In genomic region chr1:28965271-28965870, GRCh38 we compare ENCODE assay signal across 16 cellular contexts. TPM values are rescaled to one million over a fixed set of nuclear protein-coding genes. Genes with fewer than 3 reads are reported as not detected.
DNase-seq lines count a peak whose midpoint lies in the region; ATAC-seq and TF ChIP-seq lines count a peak whose summit lies in the region.
"Had no signal": no experiment of that assay in that cellular context is flagged by ENCODE, and none has a peak within 500 bp of the region (broad histone marks: within the 10 kb centered on the region; RNA-seq: fewer than 3 reads in every experiment).

No MANE protein-coding gene starts in this region.

- TF ChIP-seq CTCF in epithelial cell of proximal tubule (conservative IDR thresholded peaks at IDR 0.05; ENCODE audit: low read depth, low read length) = no peak

- H3K27me3 ChIP-seq in NT2/D1 (ENCODE audit: insufficient read depth, insufficient read length) (no peaks in the 10 kb centered on the region), subcutaneous abdominal adipose tissue (ENCODE audit: control insufficient read depth in 5 of 5, insufficient read depth in 4 of 5, low read length in 5 of 5) (no peaks in the 10 kb centered on the region)
- H3K27me3 ChIP-seq: transverse colon had no signal

- H3K4me3 ChIP-seq in NT2/D1 (ENCODE audit: insufficient read length, low read depth) (no peak overlapping the region), epithelial cell of proximal tubule (ENCODE audit: low read depth, low read length) (no peak overlapping the region), subcutaneous abdominal adipose tissue (ENCODE audit: low read depth in 1 of 5, low read length in 5 of 5) (no peak overlapping the region)
- H3K4me3 ChIP-seq: transverse colon had no signal

- H3K27ac ChIP-seq in subcutaneous abdominal adipose tissue (ENCODE audit: low read depth, low read length) = peak overlapping the region; percentile 30

- peaks cover 60% of the 10 kb centered on the region for H3K4me1 Mint-ChIP-seq in stimulated activated naive CD8-positive, alpha-beta T cell treated with anti-CD3 and anti-CD28 coated beads, Interleukin-15, amount 100 ng/mL, for 72 hours

- peak; percentile 43 for ATAC-seq in stimulated activated naive CD8-positive, alpha-beta T cell treated with anti-CD3 and anti-CD28 coated beads, Interleukin-15, amount 100 ng/mL, for 72 hours
- no peak for ATAC-seq in stimulated activated naive CD8-positive, alpha-beta T cell treated with anti-CD3 and anti-CD28 coated beads, Interleukin-15, Interleukin-2, amounts not matched to agents 100 U/mL and 50 U/mL, for 24 hours

- H3K4me3 Mint-ChIP-seq in stimulated activated naive CD8-positive, alpha-beta T cell treated with anti-CD3 and anti-CD28 coated beads, Interleukin-15, amount 100 ng/mL, for 72 hours = no peak overlapping the region

- H3K9me3 Mint-ChIP-seq in stimulated activated naive CD8-positive, alpha-beta T cell treated with anti-CD3 and anti-CD28 coated beads, Interleukin-15, amount 100 ng/mL, for 72 hours = no peaks in the 10 kb centered on the region

- H3K9me3 ChIP-seq in NT2/D1 (ENCODE audit: insufficient read depth, low read length) = no peaks in the 10 kb centered on the region
- H3K9me3 ChIP-seq in subcutaneous abdominal adipose tissue (ENCODE audit: control insufficient read depth in 5 of 5, low read length in 5 of 5) = no peaks in the 10 kb centered on the region
- H3K9me3 ChIP-seq: Caco-2, transverse colon had no signal

- peak overlapping the region in 1 of 2 donors; percentile 67 for H3K27ac Mint-ChIP-seq in stimulated activated naive CD8-positive, alpha-beta T cell treated with anti-CD3 and anti-CD28 coated beads, Interleukin-15, amount 100 ng/mL, for 72 hours

- H3K4me1 ChIP-seq in NT2/D1 (ENCODE audit: insufficient read depth, insufficient read length) (no peaks in the 10 kb centered on the region), subcutaneous abdominal adipose tissue (ENCODE audit: control insufficient read depth in 5 of 5, insufficient read depth in 5 of 5, low read length in 5 of 5) (peaks cover 0 to 11% (median 5%) of the 10 kb centered on the region in 5 donors)

- DNase-seq in stimulated activated naive CD8-positive, alpha-beta T cell treated with anti-CD3 and anti-CD28 coated beads, Interleukin-15, amount 100 ng/mL, for 72 hours = no peak
- DNase-seq in stimulated activated naive CD8-positive, alpha-beta T cell treated with anti-CD3 and anti-CD28 coated beads, Interleukin-15, Interleukin-2, amounts not matched to agents 100 U/mL and 50 U/mL, for 24 hours = no peak
- DNase-seq in NT2/D1 (ENCODE audit: low read depth, low spot score) (peak; percentile 60), epithelial cell of proximal tubule (ENCODE audit: low read depth) (peak; percentile 62), activated gamma-delta T cell treated with Interleukin-2 at 50 U/mL for 16 hours (no peak), DMS 273 (lab: John Stamatoyannopoulos, UW; ENCODE audit: unreplicated experiment) (no peak), NCI-H1436 (lab: John Stamatoyannopoulos, UW) (no peak)
- DNase-seq: activated CD4-positive, CD25-positive, alpha-beta regulatory T cell treated with anti-CD3 and anti-CD28 coated beads, Interleukin-2, amount 50 U/mL, for 72 hours; Caco-2; mesenchymal stem cell; NCI-H2171 treated with DMSO at 0.1 percent for 48 hours; NCI-H774; stimulated activated naive CD4-positive, alpha-beta T cell treated with Interleukin-2 at 50 U/mL for 16 hours; T-helper 9 cell; transverse colon had no signal

- no peaks in the 10 kb centered on the region for H3K27me3 Mint-ChIP-seq in stimulated activated naive CD8-positive, alpha-beta T cell treated with anti-CD3 and anti-CD28 coated beads, Interleukin-15, amount 100 ng/mL, for 72 hours

- H3K36me3 ChIP-seq in NT2/D1 (ENCODE audit: insufficient read depth, insufficient read length, low read length) = no peaks in the 10 kb centered on the region
- H3K36me3 ChIP-seq in subcutaneous abdominal adipose tissue (ENCODE audit: control insufficient read depth in 5 of 5, insufficient read depth in 5 of 5, low read length in 5 of 5) = no peaks in the 10 kb centered on the region
- H3K36me3 ChIP-seq: transverse colon had no signal

- H3K9ac ChIP-seq in NT2/D1 (ENCODE audit: insufficient read length, low read depth) (no peak overlapping the region), subcutaneous abdominal adipose tissue (ENCODE audit: low read length in 5 of 5) (no peak overlapping the region)

RNA-seq across cellular contexts. Expression of gene EPB41, which starts 51.0 kb away (rescaled TPM):
- total RNA-seq in epithelial cell of proximal tubule = 15.5 and 16.1 TPM in 2 replicates

Comparison
In these comparisons a context has a peak if more than half of its experiments do, and no peak if none do; other contexts are left out.
1. DNase-seq: peak in NT2/D1 (single experiment) and epithelial cell of proximal tubule (single experiment); none in stimulated activated naive CD8-positive, alpha-beta T cell treated with anti-CD3 and anti-CD28 coated beads, Interleukin-15, amount 100 ng/mL, for 72 hours (0 of 2), stimulated activated naive CD8-positive, alpha-beta T cell treated with anti-CD3 and anti-CD28 coated beads, Interleukin-15, Interleukin-2, amounts not matched to agents 100 U/mL and 50 U/mL, for 24 hours (single experiment), activated gamma-delta T cell treated with Interleukin-2 at 50 U/mL for 16 hours (single experiment), DMS 273 (single experiment) and NCI-H1436 (single experiment).